ENCODE assay signal across 7 cellular contexts in the genomic region with DNA sequence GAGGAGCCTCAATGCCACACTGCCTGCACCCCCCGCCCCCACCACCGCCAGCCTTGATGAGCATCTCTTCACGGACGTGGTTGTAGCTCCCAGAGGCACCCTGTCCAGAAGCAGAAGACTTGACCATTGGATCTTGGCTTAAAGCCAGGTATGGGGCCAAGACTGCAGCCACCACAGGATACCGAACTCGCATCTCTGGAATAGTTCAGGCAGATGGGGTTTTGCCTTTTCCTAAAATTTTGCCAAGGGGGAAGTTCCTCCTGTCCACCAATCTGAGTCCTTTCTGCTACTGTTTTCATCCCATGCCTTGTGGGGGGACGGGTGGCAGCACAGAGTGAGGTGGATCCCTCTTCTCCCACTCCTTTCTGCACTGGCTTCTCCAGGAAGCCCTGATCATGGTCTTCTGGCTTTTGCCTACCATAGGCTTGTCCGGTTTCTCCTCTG. TPM values are rescaled to one million over a fixed set of nuclear protein-coding genes. Genes with fewer than 3 reads are reported as not detected.
DNase-seq lines count a peak whose midpoint lies in the region; ATAC-seq and TF ChIP-seq lines count a peak whose summit lies in the region.

No MANE protein-coding gene starts in this region.

- peaks cover 13% of the 10 kb centered on the region for H3K4me1 ChIP-seq in right cardiac atrium (ENCODE audit: control insufficient read depth, insufficient read depth, low read length)

- peaks cover 45% of the 10 kb centered on the region for H3K4me1 Mint-ChIP-seq in activated B cell treated with CpG ODN at 0.5 μM for 24 hours
- H3K4me1 Mint-ChIP-seq in stimulated activated naive CD8-positive, alpha-beta T cell treated with anti-CD3 and anti-CD28 coated beads, Interleukin-15, amount 100 ng/mL, for 72 hours: peaks cover 79% of the 10 kb centered on the region

- no peak overlapping the region for H3K27ac Mint-ChIP-seq in activated B cell treated with CpG ODN at 0.5 μM for 24 hours
- H3K27ac Mint-ChIP-seq in stimulated activated naive CD8-positive, alpha-beta T cell treated with anti-CD3 and anti-CD28 coated beads, Interleukin-15, amount 100 ng/mL, for 72 hours: peak overlapping the region in 1 of 2 donors; percentile 89

- 51% methylated on average over 8 of the region's 8 CpGs for WGBS in right cardiac atrium

- peak overlapping the region; percentile 84 for H3K27ac ChIP-seq in right cardiac atrium (ENCODE audit: low read length)

- peak overlapping the region; percentile 80 for H3K4me3 Mint-ChIP-seq in activated B cell treated with CpG ODN at 0.5 μM for 24 hours
- H3K4me3 Mint-ChIP-seq in stimulated activated naive CD8-positive, alpha-beta T cell treated with anti-CD3 and anti-CD28 coated beads, Interleukin-15, amount 100 ng/mL, for 72 hours: peak overlapping the region; percentile 70 to 90

- H3K4me3 ChIP-seq in HFF-Myc (replicated peaks; ENCODE audit: low read depth, low read length): 0 out of 2 replicates have a peak overlapping the region, but pooled peaks have one; percentile 51
- H3K4me3 ChIP-seq in right cardiac atrium (ENCODE audit: low read length): peak overlapping the region; percentile 52

- no peak for DNase-seq in HFF-Myc (ENCODE audit: extremely low read depth, low read depth)
- DNase-seq in activated B cell treated with CpG ODN at 0.5 μM for 24 hours: no peak
- peak in 1 of 3 donors; percentile 75 for DNase-seq in right cardiac atrium
- DNase-seq in stimulated activated naive CD8-positive, alpha-beta T cell treated with anti-CD3 and anti-CD28 coated beads, Interleukin-15, amount 100 ng/mL, for 72 hours: no peak
- DNase-seq in OCI-M1 (lab: John Stamatoyannopoulos, UW): no peak

- TF ChIP-seq CTCF in HFF-Myc (IDR thresholded peaks at IDR 0.05; ENCODE audit: low read depth, low read length, missing control alignments): no peak
- TF ChIP-seq CTCF in activated B cell treated with CpG ODN at 0.5 μM for 24 hours (IDR thresholded peaks at IDR 0.05): no peak

- H3K27me3 Mint-ChIP-seq in activated B cell treated with CpG ODN at 0.5 μM for 24 hours: peaks cover 2% of the 10 kb centered on the region
- no peaks in the 10 kb centered on the region for H3K27me3 Mint-ChIP-seq in stimulated activated naive CD8-positive, alpha-beta T cell treated with anti-CD3 and anti-CD28 coated beads, Interleukin-15, amount 100 ng/mL, for 72 hours

- POLR2A ChIA-PET in activated B cell treated with CpG ODN at 0.5 μM for 24 hours (lab: Charles Lee): interaction anchor here (0.9 to 2.1 kb wide), 2 partner anchors 8 to 40 kb away, joined by 3 to 10 read pairs; no protein-coding TSS in a partner anchor

- no peaks in the 10 kb centered on the region for H3K27me3 ChIP-seq in right cardiac atrium (ENCODE audit: control insufficient read depth, insufficient read depth)

- ATAC-seq in activated B cell treated with CpG ODN at 0.5 μM for 24 hours (ENCODE audit: low read depth) (no peak), right cardiac atrium (no peak), HG02763 (IDR thresholded peaks at IDR 0.05; ENCODE audit: unreplicated experiment) (no peak), GM21576 (IDR thresholded peaks at IDR 0.05; ENCODE audit: unreplicated experiment) (no peak)
- no peak for ATAC-seq in stimulated activated naive CD8-positive, alpha-beta T cell treated with anti-CD3 and anti-CD28 coated beads, Interleukin-15, amount 100 ng/mL, for 72 hours

- H3K36me3 Mint-ChIP-seq in activated B cell treated with CpG ODN at 0.5 μM for 24 hours (ENCODE audit: low read depth): peaks cover 4% of the 10 kb centered on the region

- CTCF ChIA-PET in activated B cell treated with CpG ODN at 0.5 μM for 24 hours (lab: Charles Lee): no interaction called here

- no peaks in the 10 kb centered on the region for H3K9me3 Mint-ChIP-seq in activated B cell treated with CpG ODN at 0.5 μM for 24 hours
- no peaks in the 10 kb centered on the region for H3K9me3 Mint-ChIP-seq in stimulated activated naive CD8-positive, alpha-beta T cell treated with anti-CD3 and anti-CD28 coated beads, Interleukin-15, amount 100 ng/mL, for 72 hours

- no peaks in the 10 kb centered on the region for H3K9me3 ChIP-seq in right cardiac atrium (ENCODE audit: control insufficient read depth, low read length)

- intact Hi-C loops in activated B cell treated with CpG ODN at 0.5 μM for 24 hours (cut with micrococcal nuclease): loop anchor here (2.0 kb wide), 1 partner anchor 309 kb away; a partner anchor contains a TSS
- intact Hi-C loops in right cardiac atrium (cut with DNase I): no loop called here

RNA-seq across cellular contexts. Expression of a gene that starts 0.9 kb away (rescaled TPM):
- total RNA-seq in activated B cell treated with CpG ODN at 0.5 μM for 24 hours (4.1 and 5.1 TPM in 2 replicates), right cardiac atrium (100 to 1,000 TPM in 3 of 4 donors, 10 to 100 TPM in 1; 93.5 to 148 (median 113) TPM)
- polyA plus RNA-seq in right cardiac atrium: 98.5 TPM

RNA-seq across cellular contexts. Expression of a gene that starts 28.8 kb away (rescaled TPM):
- 3.5 and 5.2 TPM in 2 replicates for total RNA-seq in activated B cell treated with CpG ODN at 0.5 μM for 24 hours
- total RNA-seq in right cardiac atrium: 10 to 100 TPM in 1 of 4 donors, 1 to 10 TPM in 3; 5.4 to 11.0 (median 7.4) TPM
- polyA plus RNA-seq in right cardiac atrium: 5.0 TPM

RNA-seq across cellular contexts. Expression of a gene that starts 32.3 kb away (rescaled TPM):
- total RNA-seq in activated B cell treated with CpG ODN at 0.5 μM for 24 hours (41.7 and 45.3 TPM in 2 replicates), right cardiac atrium (10 to 100 TPM; 31.4 to 37.8 (median 34.8) TPM)
- 25.5 TPM for polyA plus RNA-seq in right cardiac atrium

RNA-seq across cellular contexts. Expression of a gene that starts 53.3 kb away (rescaled TPM):
- total RNA-seq in activated B cell treated with CpG ODN at 0.5 μM for 24 hours: 65.1 and 71.2 TPM in 2 replicates
- 10 to 100 TPM; 30.6 to 45.3 (median 38.3) TPM for total RNA-seq in right cardiac atrium
- polyA plus RNA-seq in right cardiac atrium: 53.0 TPM

RNA-seq across cellular contexts. Expression of a gene that starts 54.9 kb away (rescaled TPM):
- total RNA-seq in activated B cell treated with CpG ODN at 0.5 μM for 24 hours: 11.0 and 11.2 TPM in 2 replicates
- 1 to 10 TPM; 6.6 to 7.5 (median 7.3) TPM for total RNA-seq in right cardiac atrium
- 5.2 TPM for polyA plus RNA-seq in right cardiac atrium

Comparison
In these comparisons a context has a peak if more than half of its experiments do, and no peak if none do; other contexts are left out.
1. RNA of a gene that starts 0.9 kb away (total RNA-seq): 93.5 to 148 TPM in right cardiac atrium; 4.1 to 5.1 TPM in activated B cell treated with CpG ODN at 0.5 μM for 24 hours; every median in the first group is over 10 times any median in the second.